11 cellular contexts compared by ENCODE assay signal in genomic region chr14:50835280-50835679, GRCh38.
DNase-seq lines count a peak whose midpoint lies in the region; ATAC-seq, FAIRE-seq and TF ChIP-seq lines count a peak whose summit lies in the region.
"Had no signal": no experiment of that assay in that cellular context is flagged by ENCODE, and none has a peak within 500 bp of the region (broad histone marks: within the 10 kb centered on the region; RNA-seq: fewer than 3 reads in every experiment).

No MANE protein-coding gene starts in this region.

- H3K4me3 ChIP-seq in fibroblast of pulmonary artery (replicated peaks; ENCODE audit: low read depth, low read length), result no peak overlapping the region
- H3K4me3 ChIP-seq: SJSA1 had no signal

- no peak for ATAC-seq in HG02678 (IDR thresholded peaks at IDR 0.05; ENCODE audit: unreplicated experiment)

- peak; percentile 4 for DNase-seq in DMS153 (lab: John Stamatoyannopoulos, UW)
- DNase-seq in DMS153 treated with DMSO at 0.1 percent for 48 hours (lab: John Stamatoyannopoulos, UW; ENCODE audit: unreplicated experiment), result no peak
- DNase-seq in GM18507 (ENCODE audit: extremely low spot score, insufficient read length, low read depth), result no peak
- peak; percentile 26 for DNase-seq in MV-4-11 (lab: John Stamatoyannopoulos, UW)
- peak; percentile 61 for DNase-seq in fibroblast of pulmonary artery (ENCODE audit: low read depth)
- no peak for DNase-seq in activated CD4-positive, CD25-positive, alpha-beta regulatory T cell (lab: John Stamatoyannopoulos, UW)
- DNase-seq in hepatic stellate cell (ENCODE audit: low spot score), result no peak
- DNase-seq: activated T-cell treated with anti-CD3 and anti-CD28 coated beads for 4 hours, NCI-H1048 had no signal

- FAIRE-seq in GM18507 (lab: Jason Lieb, UNC), result peak; percentile 96

- no peak for TF ChIP-seq CTCF in fibroblast of pulmonary artery (IDR thresholded peaks at IDR 0.05; ENCODE audit: low read length, missing control alignments)

Comparison
In these comparisons a context has a peak if more than half of its experiments do, and no peak if none do; other contexts are left out.
1. DNase-seq: peak in DMS153 (single experiment), MV-4-11 (single experiment) and fibroblast of pulmonary artery (single experiment); none in DMS153 treated with DMSO at 0.1 percent for 48 hours (single experiment), GM18507 (single experiment), activated CD4-positive, CD25-positive, alpha-beta regulatory T cell (0 of 4) and hepatic stellate cell (single experiment).